In genomic region chr16:69329369-69330285, GRCh38 we compare ENCODE assay signal across 8 cellular contexts. TPM values are rescaled to one million over a fixed set of nuclear protein-coding genes. Genes with fewer than 3 reads are reported as not detected.
DNase-seq lines count a peak whose midpoint lies in the region; ATAC-seq and TF ChIP-seq lines count a peak whose summit lies in the region.

No MANE protein-coding gene starts in this region.

- H3K4me3 ChIP-seq in MM.1S (ENCODE audit: low read length) = peak overlapping the region; percentile 92
- H3K4me3 ChIP-seq in right atrium auricular region = peak overlapping the region; percentile 85 to 96
- peak overlapping the region; percentile 67 to 97 (median 88) for H3K4me3 ChIP-seq in sigmoid colon

- DNase-seq in MM.1S (peak; percentile 59), right atrium auricular region (ENCODE audit: low spot score) (no peak), sigmoid colon (peak; percentile 68)
- peak; percentile 15 for DNase-seq in activated gamma-delta T cell treated with anti-CD3 and anti-CD28 coated beads, Interleukin-2, amount 50 U/mL, for 16 hours (ENCODE audit: low read depth)
- DNase-seq in NK-92 treated with Interleukin-12 subunit alpha and Interleukin-12 subunit beta, amount 100 ng/mL, for 24 hours (lab: John Stamatoyannopoulos, UW) = no peak

- no peaks in the 10 kb centered on the region for H3K9me3 ChIP-seq in ES-I3 (ENCODE audit: control insufficient read depth, insufficient read depth, low read length)
- no peaks in the 10 kb centered on the region for H3K9me3 ChIP-seq in MM.1S (replicated peaks; ENCODE audit: insufficient read depth, low read length)
- H3K9me3 ChIP-seq in right atrium auricular region = no peaks in the 10 kb centered on the region
- no peaks in the 10 kb centered on the region for H3K9me3 ChIP-seq in sigmoid colon

- H3K9ac ChIP-seq in ES-I3 (ENCODE audit: low read depth, low read length) (peak overlapping the region; percentile 84), MM.1S (ENCODE audit: low read length) (peak overlapping the region; percentile 69)

- H3K27me3 ChIP-seq in MM.1S (replicated peaks; ENCODE audit: insufficient read depth, low read length) (no peaks in the 10 kb centered on the region), right atrium auricular region (no peaks in the 10 kb centered on the region), sigmoid colon (no peaks in the 10 kb centered on the region)

- H3K27ac ChIP-seq in MM.1S (ENCODE audit: low read length) (peak overlapping the region; percentile 63; the same call in 1 of the 2 replicates), right atrium auricular region (peak overlapping the region; percentile 85 to 89), sigmoid colon (peak overlapping the region; percentile 82 to 97 (median 91))

- H3K4me1 ChIP-seq in ES-I3 (ENCODE audit: insufficient read depth, low read length) (0 out of 2 replicates have a peak, but pooled peaks cover 6% of the 10 kb centered on the region), MM.1S (ENCODE audit: low read length) (peaks cover 19% of the 10 kb centered on the region), right atrium auricular region (peaks cover 0 to 44% of the 10 kb centered on the region in 2 donors), sigmoid colon (peaks cover 0 to 55% (median 51%) of the 10 kb centered on the region in 4 donors)

- H3F3A ChIP-seq in MM.1S (ENCODE audit: insufficient read depth, low read length) = peaks cover 9% of the 10 kb centered on the region

- TF ChIP-seq CTCF in MM.1S (IDR thresholded peaks at IDR 0.05; ENCODE audit: low read length) (no peak), right atrium auricular region (IDR thresholded peaks at IDR 0.05) (no peak), sigmoid colon (IDR thresholded peaks at IDR 0.05) (no peak)

- H3K36me3 ChIP-seq in ES-I3 (ENCODE audit: insufficient read depth, low read length) (peaks cover 31% of the 10 kb centered on the region), MM.1S (replicated peaks; ENCODE audit: insufficient read depth, low read length) (peaks cover 14% of the 10 kb centered on the region), right atrium auricular region (peaks cover 47% of the 10 kb centered on the region), sigmoid colon (peaks cover 5 to 53% (median 29%) of the 10 kb centered on the region in 4 donors)

- H4K20me1 ChIP-seq in MM.1S (ENCODE audit: insufficient read depth, low read length) = no peaks in the 10 kb centered on the region; the same call in 1 of the 2 replicates

- no peak for TF ChIP-seq EP300 in sigmoid colon (IDR thresholded peaks at IDR 0.05)

- H3K79me2 ChIP-seq in MM.1S (ENCODE audit: low read length) = peaks cover 55% of the 10 kb centered on the region

- no peak for TF ChIP-seq POLR2A in sigmoid colon (IDR thresholded peaks at IDR 0.05)

- H3K4me2 ChIP-seq in MM.1S (ENCODE audit: low read depth, low read length) = peak overlapping the region; percentile 100

- no peaks in the 10 kb centered on the region for H3K9me2 ChIP-seq in MM.1S (replicated peaks; ENCODE audit: insufficient read depth, low read length)

- intact Hi-C loops in sigmoid colon (cut with DNase I) = loop anchor here (2.0 kb wide), 2 partner anchors 19 to 55 kb away; partner anchors contain the start of gene VPS4A

- WGBS in sigmoid colon, 2 donors = 4 to 8% methylated on average over 77 of the region's 77 CpGs

- ATAC-seq in GM21737 (IDR thresholded peaks at IDR 0.05; ENCODE audit: unreplicated experiment) = peak; percentile 22
- no peak for ATAC-seq in GM18520 (IDR thresholded peaks at IDR 0.05; ENCODE audit: unreplicated experiment)

- H2AFZ ChIP-seq in MM.1S (ENCODE audit: low read length) = peak overlapping the region; percentile 95

RNA-seq across cellular contexts. Expression of gene PDF, which starts 0.8 kb away (rescaled TPM):
- total RNA-seq in right atrium auricular region (10 to 100 TPM; 11.8 to 12.8 TPM), sigmoid colon (10 to 100 TPM in 2 of 4 donors, 1 to 10 TPM in 2; 8.6 to 18.6 (median 10.5) TPM)
- polyA plus RNA-seq in sigmoid colon = 10 to 100 TPM in 1 of 3 donors, 1 to 10 TPM in 1, not detected in 1; 6.5 to 14.7 TPM

RNA-seq across cellular contexts. Expression of gene COG8, which starts 9.7 kb away (rescaled TPM):
- total RNA-seq in right atrium auricular region (10 to 100 TPM; 24.4 to 31.8 TPM), sigmoid colon (10 to 100 TPM; 32.2 to 57.6 (median 42.5) TPM)
- 10 to 100 TPM in 2 of 3 donors, 1 to 10 TPM in 1; 9.6 to 26.2 (median 14.8) TPM for polyA plus RNA-seq in sigmoid colon

RNA-seq across cellular contexts. Expression of gene NIP7, which starts 9.9 kb away (rescaled TPM):
- total RNA-seq in right atrium auricular region (1 to 10 TPM; 5.9 to 6.6 TPM), sigmoid colon (10 to 100 TPM in 2 of 4 donors, 1 to 10 TPM in 2; 6.9 to 11.4 (median 9.1) TPM)
- polyA plus RNA-seq in sigmoid colon = 10 to 100 TPM; 16.5 to 23.8 (median 18.6) TPM

RNA-seq across cellular contexts. Expression of gene VPS4A, which starts 18.5 kb away (rescaled TPM):
- total RNA-seq in right atrium auricular region = 10 to 100 TPM; 25.4 to 36.4 TPM
- total RNA-seq in sigmoid colon = 10 to 100 TPM; 31.7 to 39.3 (median 34.8) TPM
- 10 to 100 TPM; 25.8 to 31.7 (median 29.3) TPM for polyA plus RNA-seq in sigmoid colon

RNA-seq across cellular contexts. Expression of gene TMED6, which starts 22.0 kb away (rescaled TPM):
- total RNA-seq in right atrium auricular region (not detected), sigmoid colon (not detected)
- 1 to 10 TPM in 2 of 3 donors, not detected in 1; 4.2 to 4.6 TPM for polyA plus RNA-seq in sigmoid colon

Comparison
In these comparisons a context has a peak if more than half of its experiments do, and no peak if none do; other contexts are left out.
1. DNase-seq: peak in MM.1S (single experiment), activated gamma-delta T cell treated with anti-CD3 and anti-CD28 coated beads, Interleukin-2, amount 50 U/mL, for 16 hours (single experiment) and sigmoid colon (single experiment); none in right atrium auricular region (single experiment) and NK-92 treated with Interleukin-12 subunit alpha and Interleukin-12 subunit beta, amount 100 ng/mL, for 24 hours (single experiment).
2. Peak in every context shown above with its lines, with median percentiles within 50 percentile points of each other: H3K27ac ChIP-seq and H3K4me3 ChIP-seq.